15 cellular contexts compared by ENCODE assay signal in genomic region chr16:20042848-20043247, GRCh38. TPM values are rescaled to one million over a fixed set of nuclear protein-coding genes. Genes with fewer than 3 reads are reported as not detected.
"Had no signal": no experiment of that assay in that cellular context is flagged by ENCODE, and none has a peak within 500 bp of the region (broad histone marks: within the 10 kb centered on the region; RNA-seq: fewer than 3 reads in every experiment).

No MANE protein-coding gene starts in this region.

- H3K4me1 Mint-ChIP-seq: naive thymus-derived CD8-positive, alpha-beta T cell had no signal

- H3K9me3 ChIP-seq: left lung, mucosa of descending colon, neutrophil, thyroid gland had no signal

- H3K27ac ChIP-seq: cardiac muscle cell, coronary artery, left lung, neutrophil, thyroid gland had no signal

- H3K36me3 ChIP-seq: cardiac muscle cell, left lung, neutrophil, thyroid gland had no signal

- H3K4me1 ChIP-seq: left lung, thyroid gland had no signal

- H3K4me3 Mint-ChIP-seq: activated naive CD8-positive, alpha-beta T cell; naive thymus-derived CD8-positive, alpha-beta T cell had no signal

- H3K4me3 ChIP-seq: cardiac muscle cell, coronary artery, left lung, mucosa of descending colon, thyroid gland had no signal

- H3K36me3 Mint-ChIP-seq: activated naive CD8-positive, alpha-beta T cell; naive thymus-derived CD8-positive, alpha-beta T cell had no signal

- ATAC-seq: activated CD4-positive, CD25-positive, alpha-beta regulatory T cell treated with anti-CD3 and anti-CD28 coated beads, Interleukin-2, amount 50 U/mL, for 24 hours; left lung; mucosa of descending colon; naive thymus-derived CD8-positive, alpha-beta T cell had no signal

- H3K27me3 ChIP-seq: cardiac muscle cell, neutrophil, thyroid gland had no signal

- H3K27ac Mint-ChIP-seq: activated naive CD8-positive, alpha-beta T cell; naive thymus-derived CD8-positive, alpha-beta T cell had no signal

- DNase-seq: activated effector memory CD4-positive, alpha-beta T cell treated with anti-CD3 and anti-CD28 coated beads, Interleukin-2, amount 50 U/mL, for 16 hours; activated T-cell treated with anti-CD3 and anti-CD28 coated beads, Interleukin-2, amount 50 U/mL, for 1 hour; effector CD8-positive, alpha-beta T cell; foreskin melanocyte; head of caudate nucleus; left lung; mucosa of descending colon; naive thymus-derived CD8-positive, alpha-beta T cell; small intestine; thyroid gland had no signal

RNA-seq across cellular contexts. Expression of gene GPR139, which starts 30.8 kb away (rescaled TPM):
- total RNA-seq: cardiac muscle cell; left lung; mucosa of descending colon; naive thymus-derived CD8-positive, alpha-beta T cell; thyroid gland had no signal
